9 cellular contexts compared by ENCODE assay signal in the genomic region with DNA sequence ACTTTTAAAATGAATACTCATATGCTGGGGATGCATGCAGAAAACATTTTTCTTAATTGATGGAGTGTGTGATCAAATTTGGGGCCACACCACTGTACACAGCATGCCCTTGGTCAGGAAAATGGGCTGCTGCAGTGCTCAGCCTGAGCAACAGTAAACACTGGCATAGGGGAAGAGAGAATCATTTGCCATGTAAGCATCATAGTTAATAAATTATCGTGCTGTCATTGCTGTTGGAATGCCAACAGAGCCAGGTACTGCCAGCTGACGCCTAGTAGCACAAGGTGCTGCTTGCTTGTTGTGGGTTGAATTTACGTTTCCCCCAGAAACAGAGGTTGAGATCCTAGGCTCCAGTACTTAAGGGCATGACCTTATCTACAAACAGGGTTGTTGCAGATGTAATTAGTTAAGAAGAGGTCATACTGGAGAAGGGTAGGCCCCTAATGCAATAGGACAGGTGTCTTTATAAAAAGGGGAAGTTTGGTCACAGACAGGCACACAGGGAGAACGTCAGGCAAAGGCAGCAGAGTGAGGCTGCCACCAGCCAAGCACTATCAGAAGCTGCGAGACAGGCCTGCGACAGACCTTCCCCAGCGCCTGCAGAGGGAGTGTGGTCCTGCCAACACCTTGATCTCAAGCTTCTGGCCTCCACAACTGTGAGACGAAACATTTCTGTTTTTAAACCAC. TPM values are rescaled to one million over a fixed set of nuclear protein-coding genes. Genes with fewer than 3 reads are reported as not detected.
DNase-seq lines count a peak whose midpoint lies in the region; ATAC-seq and TF ChIP-seq lines count a peak whose summit lies in the region.
"Had no signal": no experiment of that assay in that cellular context is flagged by ENCODE, and none has a peak within 500 bp of the region (broad histone marks: within the 10 kb centered on the region; RNA-seq: fewer than 3 reads in every experiment).

No MANE protein-coding gene starts in this region.

- peaks cover 5% of the 10 kb centered on the region for H3K9me3 ChIP-seq in Caco-2

- H3K4me3 Mint-ChIP-seq in Caco-2 (ENCODE audit: unreplicated experiment): no peak overlapping the region

- peaks cover 37% of the 10 kb centered on the region for H3K36me3 Mint-ChIP-seq in Caco-2 (ENCODE audit: insufficient read depth, unreplicated experiment)

- H3K27me3 Mint-ChIP-seq in Caco-2 (ENCODE audit: insufficient read depth, unreplicated experiment): no peaks in the 10 kb centered on the region

- peak; percentile 55 for DNase-seq in left ventricle myocardium superior
- DNase-seq in NCI-H345 treated with DMSO at 0.1 percent for 48 hours (lab: John Stamatoyannopoulos, UW; ENCODE audit: unreplicated experiment): no peak
- no peak for DNase-seq in Caco-2
- no peak for DNase-seq in activated CD4-positive, CD25-positive, alpha-beta regulatory T cell (lab: John Stamatoyannopoulos, UW)
- DNase-seq in stimulated activated naive CD8-positive, alpha-beta T cell treated with anti-CD3 and anti-CD28 coated beads, Interleukin-15, Interleukin-2, amounts not matched to agents 100 U/mL and 50 U/mL, for 24 hours: no peak
- DNase-seq: NCI-H226 had no signal

- no peak overlapping the region for H3K27ac Mint-ChIP-seq in Caco-2 (ENCODE audit: unreplicated experiment)

- POLR2A ChIA-PET in Caco-2 (lab: Charles Lee): no interaction called here

- no peaks in the 10 kb centered on the region for H3K4me1 ChIP-seq in Caco-2

- CTCF ChIA-PET in Caco-2 (lab: Charles Lee): no interaction called here

- H3K36me3 ChIP-seq in Caco-2 (ENCODE audit: control insufficient read depth, insufficient read depth, low read length): no peaks in the 10 kb centered on the region; the same call in 1 of the 2 replicates

- H3K27me3 ChIP-seq in Caco-2 (replicated peaks; ENCODE audit: control insufficient read depth, insufficient read depth, low read length): no peaks in the 10 kb centered on the region

- H3K4me1 Mint-ChIP-seq in Caco-2 (ENCODE audit: low read depth, unreplicated experiment): no peaks in the 10 kb centered on the region

- TF ChIP-seq CTCF in Caco-2 (IDR thresholded peaks at IDR 0.05; ENCODE audit: insufficient read depth in 1 of 2, low read depth in 1 of 2, low read length in 1 of 2, severe bottlenecking in 1 of 2, unreplicated experiment in 1 of 2): no peak

- no peak overlapping the region for H3K4me3 ChIP-seq in Caco-2 (ENCODE audit: low read depth, low read length)

- peaks cover 12% of the 10 kb centered on the region for H3K9me3 Mint-ChIP-seq in Caco-2 (ENCODE audit: unreplicated experiment)

- peak; percentile 89 for ATAC-seq in GM18511 (IDR thresholded peaks at IDR 0.05; ENCODE audit: unreplicated experiment)
- peak; percentile 84 for ATAC-seq in GM21723 (IDR thresholded peaks at IDR 0.05; ENCODE audit: unreplicated experiment)
- ATAC-seq in HG03571 (IDR thresholded peaks at IDR 0.05; ENCODE audit: unreplicated experiment): peak; percentile 71
- peak; percentile 91 for ATAC-seq in left ventricle myocardium superior
- no peak for ATAC-seq in stimulated activated naive CD8-positive, alpha-beta T cell treated with anti-CD3 and anti-CD28 coated beads, Interleukin-15, Interleukin-2, amounts not matched to agents 100 U/mL and 50 U/mL, for 24 hours

- no TSS peak for BruUV-seq in Caco-2 (replicated peaks; lab: Mats Ljungman, UMichigan)

- intact Hi-C loops in left ventricle myocardium superior (cut with micrococcal nuclease) (no loop called here), Caco-2 (cut with micrococcal nuclease; ENCODE audit: unreplicated experiment) (no loop called here)

RNA-seq across cellular contexts. Expression of gene DAP, which starts 25.3 kb away (rescaled TPM):
- total RNA-seq in left ventricle myocardium superior: 16.9 TPM
- 74.7 and 77.6 TPM in 2 replicates for total RNA-seq in Caco-2 (2022)
